ENCODE assay signal across 1 cellular context in the genomic region with DNA sequence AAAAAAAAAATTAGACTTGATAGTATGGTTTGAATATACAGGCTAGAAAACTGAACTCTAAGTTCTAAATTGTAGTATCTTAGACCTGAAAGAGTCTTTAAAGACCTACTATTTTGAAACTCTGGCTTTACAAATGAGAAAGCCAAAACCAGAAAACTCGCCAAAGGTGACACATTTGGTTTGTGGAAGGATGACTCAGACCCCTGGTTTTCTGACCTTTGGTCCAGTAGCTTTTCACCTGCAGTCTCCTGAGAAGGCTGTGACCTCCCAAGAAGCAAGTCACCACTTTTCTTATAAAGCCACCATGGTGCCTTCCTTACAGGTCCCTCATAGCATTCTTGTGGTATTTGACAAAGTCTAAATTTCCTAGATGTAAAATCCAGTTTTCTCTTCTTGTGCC.
TF ChIP-seq lines count a peak whose summit lies in the region.

No MANE protein-coding gene starts in this region.

TF ChIP-seq in A549, 52 proteins besides CTCF, POLR2A, EP300 and RAD21 (continued from another document):
- TF ChIP-seq, protein P1, sequence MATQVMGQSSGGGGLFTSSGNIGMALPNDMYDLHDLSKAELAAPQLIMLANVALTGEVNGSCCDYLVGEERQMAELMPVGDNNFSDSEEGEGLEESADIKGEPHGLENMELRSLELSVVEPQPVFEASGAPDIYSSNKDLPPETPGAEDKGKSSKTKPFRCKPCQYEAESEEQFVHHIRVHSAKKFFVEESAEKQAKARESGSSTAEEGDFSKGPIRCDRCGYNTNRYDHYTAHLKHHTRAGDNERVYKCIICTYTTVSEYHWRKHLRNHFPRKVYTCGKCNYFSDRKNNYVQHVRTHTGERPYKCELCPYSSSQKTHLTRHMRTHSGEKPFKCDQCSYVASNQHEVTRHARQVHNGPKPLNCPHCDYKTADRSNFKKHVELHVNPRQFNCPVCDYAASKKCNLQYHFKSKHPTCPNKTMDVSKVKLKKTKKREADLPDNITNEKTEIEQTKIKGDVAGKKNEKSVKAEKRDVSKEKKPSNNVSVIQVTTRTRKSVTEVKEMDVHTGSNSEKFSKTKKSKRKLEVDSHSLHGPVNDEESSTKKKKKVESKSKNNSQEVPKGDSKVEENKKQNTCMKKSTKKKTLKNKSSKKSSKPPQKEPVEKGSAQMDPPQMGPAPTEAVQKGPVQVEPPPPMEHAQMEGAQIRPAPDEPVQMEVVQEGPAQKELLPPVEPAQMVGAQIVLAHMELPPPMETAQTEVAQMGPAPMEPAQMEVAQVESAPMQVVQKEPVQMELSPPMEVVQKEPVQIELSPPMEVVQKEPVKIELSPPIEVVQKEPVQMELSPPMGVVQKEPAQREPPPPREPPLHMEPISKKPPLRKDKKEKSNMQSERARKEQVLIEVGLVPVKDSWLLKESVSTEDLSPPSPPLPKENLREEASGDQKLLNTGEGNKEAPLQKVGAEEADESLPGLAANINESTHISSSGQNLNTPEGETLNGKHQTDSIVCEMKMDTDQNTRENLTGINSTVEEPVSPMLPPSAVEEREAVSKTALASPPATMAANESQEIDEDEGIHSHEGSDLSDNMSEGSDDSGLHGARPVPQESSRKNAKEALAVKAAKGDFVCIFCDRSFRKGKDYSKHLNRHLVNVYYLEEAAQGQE (IDR thresholded peaks at IDR 0.05), result no peak
- no peak for TF ChIP-seq FOSB (CRISPR knock-in tag; IDR thresholded peaks at IDR 0.05)
